In the genomic region with DNA sequence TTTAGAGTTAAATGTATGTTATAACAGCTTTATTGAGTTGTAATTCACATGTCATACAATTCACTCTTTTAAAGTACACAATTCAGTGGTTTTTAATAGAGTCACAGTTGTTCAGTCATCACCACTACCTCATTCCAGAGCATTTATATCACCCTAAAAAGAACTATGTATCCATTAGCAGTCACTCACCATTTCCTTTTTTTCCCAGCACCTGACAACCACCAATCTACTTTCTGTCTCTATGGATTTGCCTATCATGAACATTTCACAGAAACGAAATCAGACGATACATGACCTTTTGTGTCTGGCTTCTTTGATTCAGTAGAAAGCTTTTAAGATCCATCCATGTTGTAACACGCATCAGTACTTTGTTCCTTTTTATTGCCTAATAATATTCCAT, we compare ENCODE assay signal across 15 cellular contexts. TPM values are rescaled to one million over a fixed set of nuclear protein-coding genes. Genes with fewer than 3 reads are reported as not detected.
"Had no signal": no experiment of that assay in that cellular context is flagged by ENCODE, and none has a peak within 500 bp of the region (broad histone marks: within the 10 kb centered on the region; RNA-seq: fewer than 3 reads in every experiment).

No MANE protein-coding gene starts in this region.

- H3K27ac ChIP-seq: esophagus muscularis mucosa, heart left ventricle, left ventricle myocardium inferior, sigmoid colon had no signal

- ATAC-seq: heart left ventricle had no signal

- H3K27me3 ChIP-seq: esophagus muscularis mucosa, heart left ventricle, sigmoid colon had no signal

- H3K9me3 ChIP-seq: esophagus muscularis mucosa, heart left ventricle, left ventricle myocardium inferior, sigmoid colon had no signal

- H3K4me3 ChIP-seq: esophagus muscularis mucosa, heart left ventricle, left ventricle myocardium inferior, sigmoid colon had no signal

- H3K36me3 ChIP-seq: esophagus muscularis mucosa, heart left ventricle, left ventricle myocardium inferior, sigmoid colon had no signal

- DNase-seq: activated CD4-positive, alpha-beta memory T cell treated with anti-CD3 and anti-CD28 coated beads, Interleukin-2, amount 10 ng/mL, durations not matched to agents 7 days and 5 days; activated gamma-delta T cell; activated naive CD8-positive, alpha-beta T cell treated with anti-CD3 and anti-CD28 coated beads, Interleukin-2, amount 10 ng/mL, durations not matched to agents 7 days and 5 days; activated T-cell treated with anti-CD3 and anti-CD28 coated beads, Interleukin-2, amount 50 U/mL, for 48 hours; anterior cingulate cortex; central memory CD4-positive, alpha-beta T cell; heart left ventricle; left ventricle myocardium inferior; mesenchymal stem cell; sigmoid colon; stimulated activated CD4-positive, alpha-beta T cell treated with anti-CD3 and anti-CD28 coated beads, Interleukin-2, amount 100 ng/mL, for 48 hours; stimulated activated naive CD4-positive, alpha-beta T cell treated with Interleukin-2 at 50 U/mL for 16 hours; T1000 had no signal

- FAIRE-seq: islet of Langerhans had no signal

- H3K4me1 ChIP-seq: esophagus muscularis mucosa, left ventricle myocardium inferior, sigmoid colon had no signal

RNA-seq across cellular contexts. Expression of gene FRAS1, which starts 52.9 kb away (rescaled TPM):
- total RNA-seq: activated CD4-positive, alpha-beta memory T cell treated with anti-CD3 and anti-CD28 coated beads, Interleukin-2, amount 10 ng/mL, durations not matched to agents 7 days and 5 days had no signal
